26 cellular contexts compared by ENCODE assay signal in the genomic region with DNA sequence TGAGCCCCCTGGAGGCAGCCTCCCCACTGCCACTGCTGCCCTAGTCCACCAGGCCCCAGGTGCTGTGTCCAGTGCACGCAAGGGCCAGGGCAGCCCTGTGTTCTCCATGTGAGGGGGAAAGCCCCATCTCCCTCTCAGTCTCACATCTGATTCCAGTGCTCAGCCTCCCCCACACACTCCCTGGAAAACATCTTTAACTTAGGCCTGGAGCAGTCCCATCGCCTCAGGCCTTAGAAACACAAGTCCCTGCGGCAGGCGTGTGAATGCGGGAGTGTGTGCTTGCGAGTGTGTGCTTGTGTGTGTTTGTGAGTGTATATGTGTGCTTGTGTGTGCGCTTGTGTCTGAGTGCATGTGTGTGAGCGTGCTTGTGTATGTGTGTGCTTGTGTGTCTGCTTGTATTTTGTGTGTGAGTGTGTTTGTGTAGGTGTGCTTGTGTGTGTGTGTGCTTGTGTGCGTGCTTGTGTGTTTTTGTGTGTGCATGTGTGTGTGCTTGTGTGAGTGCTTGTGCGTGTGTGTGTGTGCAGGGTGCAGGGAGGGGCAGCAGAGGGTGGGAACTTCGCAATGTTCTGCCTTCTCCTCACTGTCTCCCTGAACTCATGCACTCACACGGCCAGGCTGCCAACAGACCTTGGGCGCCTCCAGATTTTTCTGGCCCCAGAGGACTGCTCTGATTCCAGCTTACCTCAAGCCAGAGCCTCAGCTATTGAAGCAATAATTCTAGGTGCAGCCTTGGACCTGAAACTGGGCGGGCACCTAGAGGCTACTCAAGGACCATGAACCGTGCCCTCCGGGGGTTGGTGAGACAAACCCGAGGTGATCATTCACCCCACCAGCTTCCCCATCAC.
A peak's percentile ranks its signal among the peaks of the same experiment; 100 is the strongest.
DNase-seq lines count a peak whose midpoint lies in the region; ATAC-seq and TF ChIP-seq lines count a peak whose summit lies in the region.
"Had no signal": no experiment of that assay in that cellular context is flagged by ENCODE, and none has a peak within 500 bp of the region (broad histone marks: within the 10 kb centered on the region; RNA-seq: fewer than 3 reads in every experiment).

No MANE protein-coding gene starts in this region.

- WGBS in H9 (ENCODE audit: extremely low coverage, insufficient read length, low lambda C conversion rate), result no CpG with 5 or more reads among the region's 17 CpGs
- whole genome bisulfite sequencing in right cardiac atrium, result 82% methylated on average over 17 of the region's 17 CpGs
- WGBS in trophoblast cell (ENCODE audit: extremely low coverage, insufficient coverage, insufficient read length), result no CpG with 5 or more reads among the region's 17 CpGs

- H3K4me2 ChIP-seq in H9 (ENCODE audit: insufficient read depth, insufficient read length, low read length) (no peak overlapping the region), trophoblast cell (ENCODE audit: low read length) (no peak overlapping the region)

- H3K9me3 ChIP-seq in H9 (ENCODE audit: control insufficient read depth, low read depth, low read length) (peaks cover 9% of the 10 kb centered on the region), ascending aorta (no peaks in the 10 kb centered on the region), right cardiac atrium (ENCODE audit: control insufficient read depth, low read length) (no peaks in the 10 kb centered on the region), trophoblast cell (ENCODE audit: insufficient read depth, low read depth, low read length) (peaks cover 11% of the 10 kb centered on the region)
- H3K9me3 ChIP-seq: pancreas, SJSA1 had no signal

- H3K79me2 ChIP-seq in H9 (ENCODE audit: insufficient read depth, low read length) (no peaks in the 10 kb centered on the region), trophoblast cell (ENCODE audit: control insufficient read depth, insufficient read depth, low read length, poor library complexity) (no peaks in the 10 kb centered on the region)

- H2BK15ac ChIP-seq in H9 (ENCODE audit: low read depth, low read length), result no peak overlapping the region

- no peak overlapping the region for H2BK5ac ChIP-seq in H9 (ENCODE audit: insufficient read length, low read length)
- H2BK5ac ChIP-seq in trophoblast cell (ENCODE audit: low read depth, low read length, poor library complexity), result no peak overlapping the region

- no peak overlapping the region for H4K12ac ChIP-seq in trophoblast cell (ENCODE audit: low read depth, low read length)

- H2BK120ac ChIP-seq in H9 (ENCODE audit: low read depth, low read length, poor library complexity, severe bottlenecking) (no peak overlapping the region), trophoblast cell (ENCODE audit: insufficient read depth, low read length, poor library complexity) (no peak overlapping the region)

- peaks cover 25 to 29% of the 10 kb centered on the region in 2 experiments for H3K4me1 Mint-ChIP-seq in H9
- H3K4me1 Mint-ChIP-seq: activated naive CD8-positive, alpha-beta T cell treated with anti-CD3 and anti-CD28 coated beads for 36 hours had no signal

- 0 out of 2 replicates have a peak overlapping the region, but pooled peaks have one; percentile 27 for H3K14ac ChIP-seq in H9 (ENCODE audit: insufficient read depth, low read length)
- H3K14ac ChIP-seq in trophoblast cell (ENCODE audit: low read length), result peak overlapping the region; percentile 10

- H3K9ac ChIP-seq in H9 (ENCODE audit: extremely low read depth, insufficient read length, low read length) (no peak overlapping the region), trophoblast cell (ENCODE audit: low read length) (no peak overlapping the region)

- no peaks in the 10 kb centered on the region for H3K36me3 ChIP-seq in ascending aorta
- H3K36me3 ChIP-seq in trophoblast cell (ENCODE audit: control insufficient read depth in 1 of 2, insufficient read depth in 2 of 2, low read length in 2 of 2), result peaks cover 3% of the 10 kb centered on the region in 2 experiments
- H3K36me3 ChIP-seq: pancreas, SJSA1, transverse colon had no signal

- no peaks in the 10 kb centered on the region for H3K23me2 ChIP-seq in H9 (ENCODE audit: insufficient read length, low read depth, low read length, poor library complexity, severe bottlenecking)

- H3K9me3 Mint-ChIP-seq in H9, result peaks cover 27 to 32% of the 10 kb centered on the region in 2 experiments

- no peak overlapping the region for H3K4me3 Mint-ChIP-seq in H9
- H3K4me3 Mint-ChIP-seq: activated CD4-positive, alpha-beta T cell treated with anti-CD3 and anti-CD28 coated beads, Interleukin-2, amount 10 ng/mL, durations not matched to agents 24 days and 14 days; activated naive CD8-positive, alpha-beta T cell treated with anti-CD3 and anti-CD28 coated beads for 36 hours; naive thymus-derived CD8-positive, alpha-beta T cell had no signal

- no peak overlapping the region for H4K91ac ChIP-seq in H9 (ENCODE audit: insufficient read length, low read depth, low read length)
- H4K91ac ChIP-seq in trophoblast cell (ENCODE audit: low read depth, low read length), result no peak overlapping the region

- H3K23ac ChIP-seq in H9 (ENCODE audit: insufficient read length, low read depth, low read length) (no peak overlapping the region), trophoblast cell (ENCODE audit: low read length) (no peak overlapping the region)

- H4K20me1 ChIP-seq in H9 (ENCODE audit: control insufficient read depth, insufficient read depth, insufficient read length), result no peaks in the 10 kb centered on the region

- peaks cover 21 to 43% (median 34%) of the 10 kb centered on the region in 3 experiments for H3K36me3 Mint-ChIP-seq in H9 (ENCODE audit: insufficient read depth in 1 of 3, low read depth in 3 of 3)

- DNase-seq in H9 (no peak), ascending aorta (ENCODE audit: low spot score in 2 of 2) (no peak), right cardiac atrium (peak in 2 of 3 donors; percentile 48 to 65), trophoblast cell (peak in 1 of 2 donors; percentile 44), NCI-H1436 (lab: John Stamatoyannopoulos, UW) (no peak), NOMO-1 treated with dmso at 0.1 percent for 144 hours (lab: John Stamatoyannopoulos, UW; ENCODE audit: unreplicated experiment) (no peak)
- DNase-seq: activated CD4-positive, alpha-beta T cell treated with anti-CD3 and anti-CD28 coated beads, Interleukin-2, amount 10 ng/mL, durations not matched to agents 24 days and 14 days; activated effector memory CD4-positive, alpha-beta T cell treated with anti-CD3 and anti-CD28 coated beads, Interleukin-2, amount 50 U/mL, for 16 hours; activated naive CD8-positive, alpha-beta T cell treated with anti-CD3 and anti-CD28 coated beads for 36 hours; C1 segment of cervical spinal cord; caudate nucleus; effector CD8-positive, alpha-beta T cell; glutamatergic neuron; MV-4-11; naive thymus-derived CD8-positive, alpha-beta T cell; NCI-H1436 treated with DMSO at 0.1 percent for 48 hours; NCI-H2081 treated with DMSO at 0.1 percent for 48 hours; NCI-H345; pancreas; spleen; stimulated activated CD4-positive, alpha-beta T cell treated with anti-CD3 and anti-CD28 coated beads, Interleukin-2, amount 100 ng/mL, for 48 hours; transverse colon had no signal

- H3K4me1 ChIP-seq in H9 (ENCODE audit: insufficient read depth, low read length) (no peaks in the 10 kb centered on the region), ascending aorta (peaks cover 9 to 21% of the 10 kb centered on the region in 2 donors), right cardiac atrium (ENCODE audit: control insufficient read depth, insufficient read depth, low read length) (peaks cover 3% of the 10 kb centered on the region), trophoblast cell (ENCODE audit: control insufficient read depth in 1 of 2, insufficient read depth in 2 of 2, low read length in 2 of 2) (peaks cover 9 to 12% of the 10 kb centered on the region in 2 experiments)
- H3K4me1 ChIP-seq: pancreas, spleen, transverse colon had no signal

- H3T11ph ChIP-seq in H9 (ENCODE audit: low read length), result no peak overlapping the region

- peaks cover 1% of the 10 kb centered on the region for H3K27me3 Mint-ChIP-seq in H9 (ENCODE audit: low read depth)
- H3K27me3 Mint-ChIP-seq: activated CD4-positive, alpha-beta T cell treated with anti-CD3 and anti-CD28 coated beads, Interleukin-2, amount 10 ng/mL, durations not matched to agents 24 days and 14 days; activated naive CD8-positive, alpha-beta T cell treated with anti-CD3 and anti-CD28 coated beads for 36 hours; naive thymus-derived CD8-positive, alpha-beta T cell had no signal

- no peak overlapping the region for H3K4me3 ChIP-seq in ascending aorta
- no peak overlapping the region for H3K4me3 ChIP-seq in right cardiac atrium (ENCODE audit: low read length)
- H3K4me3 ChIP-seq in trophoblast cell (ENCODE audit: low read depth, low read length), result peak overlapping the region; percentile 8
- H3K4me3 ChIP-seq: coronary artery, pancreas, SJSA1, spleen, transverse colon had no signal

- H2BK12ac ChIP-seq in H9 (ENCODE audit: insufficient read length, low read depth, low read length) (no peak overlapping the region), trophoblast cell (ENCODE audit: low read length) (no peak overlapping the region)

- H3K27ac Mint-ChIP-seq in H9, result peak overlapping the region; percentile 0 to 13 (median 1); a peak in 4 of 7 replicates
- H3K27ac Mint-ChIP-seq: activated CD4-positive, alpha-beta T cell treated with anti-CD3 and anti-CD28 coated beads, Interleukin-2, amount 10 ng/mL, durations not matched to agents 24 days and 14 days; activated naive CD8-positive, alpha-beta T cell treated with anti-CD3 and anti-CD28 coated beads for 36 hours had no signal

- no peak overlapping the region for H3K56ac ChIP-seq in H9 (ENCODE audit: insufficient read length, low read depth, low read length)

- H2AFZ ChIP-seq in H9 (ENCODE audit: low read length) (no peak overlapping the region), trophoblast cell (ENCODE audit: insufficient read depth, low read length, poor library complexity) (no peak overlapping the region)

- no peak overlapping the region for H4K5ac ChIP-seq in H9 (ENCODE audit: insufficient read length, low read depth, low read length)

- ATAC-seq in right cardiac atrium (peak; percentile 30 to 52), GM19351 (IDR thresholded peaks at IDR 0.05; ENCODE audit: unreplicated experiment) (no peak)
- ATAC-seq: HCT116; naive thymus-derived CD8-positive, alpha-beta T cell; pancreas had no signal

- H3K27me3 ChIP-seq in H9 (ENCODE audit: insufficient read depth, low read length), result no peaks in the 10 kb centered on the region
- no peaks in the 10 kb centered on the region for H3K27me3 ChIP-seq in ascending aorta
- no peaks in the 10 kb centered on the region for H3K27me3 ChIP-seq in right cardiac atrium (ENCODE audit: control insufficient read depth, insufficient read depth)
- no peaks in the 10 kb centered on the region for H3K27me3 ChIP-seq in trophoblast cell (ENCODE audit: insufficient read depth, low read length)
- H3K27me3 ChIP-seq: pancreas, SJSA1, spleen, transverse colon had no signal

- intact Hi-C loops in ascending aorta (cut with DNase I) (loop anchor here (5.0 kb wide), 1 partner anchor 82 kb away; no protein-coding TSS in a partner anchor), right cardiac atrium (cut with DNase I) (no loop called here)

- H2AK5ac ChIP-seq in H9 (ENCODE audit: insufficient read length, low read length) (no peak overlapping the region), trophoblast cell (ENCODE audit: low read length) (no peak overlapping the region)

- H3K27ac ChIP-seq in H9 (ENCODE audit: insufficient read length, low read depth, low read length) (no peak overlapping the region), ascending aorta (peak overlapping the region; percentile 20 to 60), right cardiac atrium (ENCODE audit: low read length) (no peak overlapping the region), trophoblast cell (ENCODE audit: low read depth, low read length) (no peak overlapping the region)
- H3K27ac ChIP-seq: pancreas, SJSA1, spleen, transverse colon had no signal

- H3K79me1 ChIP-seq in H9 (ENCODE audit: insufficient read depth, low read depth, low read length, poor library complexity, severe bottlenecking) (no peaks in the 10 kb centered on the region), trophoblast cell (ENCODE audit: low read length) (peaks cover 2% of the 10 kb centered on the region)

- H3K18ac ChIP-seq in H9 (ENCODE audit: insufficient read length, low read depth, low read length) (peak overlapping the region; percentile 8), trophoblast cell (ENCODE audit: low read length) (no peak overlapping the region)

- H3K4ac ChIP-seq in H9 (ENCODE audit: low read depth, low read length), result no peak overlapping the region
- no peak overlapping the region for H3K4ac ChIP-seq in trophoblast cell (ENCODE audit: low read depth, low read length)

- H2BK20ac ChIP-seq in H9 (ENCODE audit: low read depth, low read length, poor library complexity, severe bottlenecking), result no peak overlapping the region

- TF ChIP-seq CTCF in H9 (conservative IDR thresholded peaks at IDR 0.05) (no peak), ascending aorta (IDR thresholded peaks at IDR 0.05) (no peak)

- H4K8ac ChIP-seq in H9 (replicated peaks; ENCODE audit: insufficient read length, low read depth, low read length) (no peak overlapping the region), trophoblast cell (ENCODE audit: low read depth, low read length) (no peak overlapping the region)

Comparison
In these comparisons a context has a peak if more than half of its experiments do, and no peak if none do; other contexts are left out.
1. DNase-seq: peak in right cardiac atrium (2 of 3); none in H9 (single experiment), ascending aorta (0 of 2), NCI-H1436 (single experiment) and NOMO-1 treated with dmso at 0.1 percent for 144 hours (single experiment).
2. H3K27ac ChIP-seq: peak in ascending aorta (2 of 2); none in H9 (single experiment), right cardiac atrium (single experiment) and trophoblast cell (single experiment).